In the genomic region with DNA sequence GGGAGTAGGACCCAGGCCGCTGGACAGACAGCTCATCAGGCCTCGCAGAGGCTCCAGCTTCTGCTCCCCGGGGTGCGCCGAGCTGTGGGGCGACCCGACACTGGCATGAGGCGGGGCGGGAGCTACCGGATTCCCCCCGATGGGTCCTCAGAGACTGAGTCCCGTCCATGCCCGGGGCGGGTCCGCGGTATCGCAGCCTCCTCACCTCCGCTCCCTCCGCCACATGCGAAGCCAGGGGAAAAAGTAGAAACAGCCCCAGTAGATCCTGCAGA, we compare ENCODE assay signal across 9 cellular contexts. TPM values are rescaled to one million over a fixed set of nuclear protein-coding genes. Genes with fewer than 3 reads are reported as not detected.
A peak's percentile ranks its signal among the peaks of the same experiment; 100 is the strongest.
DNase-seq lines count a peak whose midpoint lies in the region; ATAC-seq and TF ChIP-seq lines count a peak whose summit lies in the region.
"Had no signal": no experiment of that assay in that cellular context is flagged by ENCODE, and none has a peak within 500 bp of the region (broad histone marks: within the 10 kb centered on the region; RNA-seq: fewer than 3 reads in every experiment).

No MANE protein-coding gene starts in this region.

- H3K27me3 ChIP-seq in ascending aorta: no peaks in the 10 kb centered on the region

- 0 to 2% methylated on average over 13 to 17 of the region's 20 CpGs for WGBS in mesodermal cell (ENCODE audit: insufficient coverage in 2 of 2), 2 experiments

- peak; percentile 2 for ATAC-seq in HG02884 (IDR thresholded peaks at IDR 0.05; ENCODE audit: unreplicated experiment)

- peaks cover 15 to 32% of the 10 kb centered on the region in 2 donors for H3K36me3 ChIP-seq in ascending aorta
- H3K36me3 ChIP-seq in mesodermal cell (ENCODE audit: control insufficient read depth, insufficient read depth, low read length): peaks cover 20% of the 10 kb centered on the region

- peak overlapping the region; percentile 99 to 100 for H3K27ac ChIP-seq in ascending aorta
- H3K27ac ChIP-seq in mesodermal cell (ENCODE audit: low read depth, low read length, severe bottlenecking): peak overlapping the region; percentile 24

- no peaks in the 10 kb centered on the region for H3K9me3 ChIP-seq in ascending aorta
- peaks cover 7% of the 10 kb centered on the region for H3K9me3 ChIP-seq in mesodermal cell (ENCODE audit: control insufficient read depth, low read length)

- DNase-seq in ascending aorta (ENCODE audit: low spot score in 2 of 2): no peak
- DNase-seq in AG08395 (ENCODE audit: low spot score): no peak
- no peak for DNase-seq in GM10266 (ENCODE audit: extremely low spot score)
- no peak for DNase-seq in MV-4-11 (lab: John Stamatoyannopoulos, UW)
- DNase-seq in T-helper 9 cell: no peak

- H3K4me1 ChIP-seq in ascending aorta (peaks cover 5 to 14% of the 10 kb centered on the region in 2 donors), mesodermal cell (ENCODE audit: control insufficient read depth, insufficient read depth, low read length, poor library complexity, severe bottlenecking) (peaks cover 11% of the 10 kb centered on the region)

- intact Hi-C loops in ascending aorta (cut with DNase I): loop anchor here (1.0 to 10.0 kb wide), 10 partner anchors 12 to 1822 kb away; partner anchors contain the start of genes ATOSB, DCTN3, DNAI1 and FAM219A

- TF ChIP-seq POLR2A in GM15510 (IDR thresholded peaks at IDR 0.05; ENCODE audit: borderline replicate concordance, extremely low read depth, insufficient read length): peak; percentile 15

- no peak for TF ChIP-seq CTCF in ascending aorta (IDR thresholded peaks at IDR 0.05)
- no peak for TF ChIP-seq CTCF in GM10266 (IDR thresholded peaks at IDR 0.05; ENCODE audit: control insufficient read depth, insufficient read depth, low read depth, missing control alignments)

- H3K4me3 ChIP-seq in ascending aorta: peak overlapping the region; percentile 88
- peak overlapping the region; percentile 80 for H3K4me3 ChIP-seq in mesodermal cell (ENCODE audit: extremely low read depth, insufficient read depth, low read length, poor library complexity, severe bottlenecking)

RNA-seq across cellular contexts. Expression of gene CCL27, which starts 2.6 kb away (rescaled TPM):
- total RNA-seq in ascending aorta: 9.3 TPM
- not detected for polyA plus RNA-seq in mesodermal cell (2013, experiment 1 of 2)
- polyA plus RNA-seq in mesodermal cell (2013, experiment 2 of 2): 0.51 TPM
- total RNA-seq: T-helper 1 cell treated with Interleukin-12 subunit alpha and Interleukin-12 subunit beta and Interleukin-4 antibody, amounts not matched to agents 30 ng/mL and 1 ng/mL, for 36 hours had no signal

RNA-seq across cellular contexts. Expression of gene IL11RA, which starts 13.1 kb away (rescaled TPM):
- 50.3 TPM for total RNA-seq in ascending aorta
- polyA plus RNA-seq in mesodermal cell (2013, experiment 1 of 2): 32.0 TPM
- 22.0 TPM for polyA plus RNA-seq in mesodermal cell (2013, experiment 2 of 2)

RNA-seq across cellular contexts. Expression of gene GALT, which starts 18.6 kb away (rescaled TPM):
- 28.3 TPM for total RNA-seq in ascending aorta
- 31.0 TPM for polyA plus RNA-seq in mesodermal cell (2013, experiment 1 of 2)
- 36.5 TPM for polyA plus RNA-seq in mesodermal cell (2013, experiment 2 of 2)

RNA-seq across cellular contexts. Expression of gene CCL19, which starts 26.0 kb away (rescaled TPM):
- 17.7 TPM for total RNA-seq in ascending aorta
- polyA plus RNA-seq in mesodermal cell (2013, experiment 1 of 2): not detected
- not detected for polyA plus RNA-seq in mesodermal cell (2013, experiment 2 of 2)
- total RNA-seq: T-helper 1 cell treated with Interleukin-12 subunit alpha and Interleukin-12 subunit beta and Interleukin-4 antibody, amounts not matched to agents 30 ng/mL and 1 ng/mL, for 36 hours had no signal

RNA-seq across cellular contexts. Expression of gene SIGMAR1, which starts 27.5 kb away (rescaled TPM):
- total RNA-seq in ascending aorta: 61.3 TPM
- polyA plus RNA-seq in mesodermal cell (2013, experiment 1 of 2): 78.1 TPM
- polyA plus RNA-seq in mesodermal cell (2013, experiment 2 of 2): 61.4 TPM
